In genomic region chr3:43206632-43207031, GRCh38 we compare ENCODE assay signal across 30 cellular contexts.
DNase-seq lines count a peak whose midpoint lies in the region; ATAC-seq and TF ChIP-seq lines count a peak whose summit lies in the region.
"Had no signal": no experiment of that assay in that cellular context is flagged by ENCODE, and none has a peak within 500 bp of the region (broad histone marks: within the 10 kb centered on the region; RNA-seq: fewer than 3 reads in every experiment).

No MANE protein-coding gene starts in this region.

- H3K36me3 Mint-ChIP-seq in GM23338 (ENCODE audit: low read depth) (no peaks in the 10 kb centered on the region), WTC11 (no peaks in the 10 kb centered on the region)
- H3K36me3 Mint-ChIP-seq: activated naive CD4-positive, alpha-beta T cell treated with anti-CD3 and anti-CD28 coated beads, Interleukin-2, amount 50 U/mL, for 72 hours; natural killer cell; stimulated activated memory B cell treated with anti-CD40 and anti-IgM and Interleukin-4, amounts not matched to agents 10 μg/mL and 1 μg/mL and 100 μg/mL, for 72 hours; type B pancreatic cell had no signal

- CTCF ChIA-PET in WTC11 (lab: Charles Lee): interaction anchor here (0.7 to 0.8 kb wide), 3 partner anchors 26 to 113 kb away, joined by 3 to 6 read pairs (median 3); no protein-coding TSS in a partner anchor

- H3K4me3 ChIP-seq in GM23338 (no peak overlapping the region), hepatocyte (no peak overlapping the region)
- H3K4me3 ChIP-seq: GM23248, mucosa of descending colon had no signal

- H3K4me1 Mint-ChIP-seq in GM23338 (peaks cover 7% of the 10 kb centered on the region), WTC11 (peaks cover 10% of the 10 kb centered on the region)
- H3K4me1 Mint-ChIP-seq: activated CD4-positive, alpha-beta T cell treated with anti-CD3 and anti-CD28 coated beads for 36 hours; stimulated activated memory B cell treated with anti-CD40 and anti-IgM and Interleukin-4, amounts not matched to agents 10 μg/mL and 1 μg/mL and 100 μg/mL, for 72 hours had no signal

- H2AFZ ChIP-seq in GM23338 (0 out of 2 replicates have a peak overlapping the region, but pooled peaks have one; percentile 2), hepatocyte (no peak overlapping the region)
- H2AFZ ChIP-seq: GM23248 had no signal

- H3K9me3 Mint-ChIP-seq in GM23338 (no peaks in the 10 kb centered on the region), WTC11 (no peaks in the 10 kb centered on the region)
- H3K9me3 Mint-ChIP-seq: activated naive CD4-positive, alpha-beta T cell treated with anti-CD3 and anti-CD28 coated beads, Interleukin-2, amount 50 U/mL, for 72 hours; activated T-helper 2 cell treated with anti-CD3 and anti-CD28 coated beads, Interferon-gamma antibody, Interleukin-2, Interleukin-4, amounts not matched to agents 10 μg/mL and 5 μg/mL and 100 μg/mL, durations not matched to agents 14 hours and 24 hours and 36 hours; natural killer cell; stimulated activated memory B cell treated with anti-CD40 and anti-IgM and Interleukin-4, amounts not matched to agents 10 μg/mL and 1 μg/mL and 100 μg/mL, for 72 hours; type B pancreatic cell had no signal

- H4K20me1 ChIP-seq in GM23338 (replicated peaks; ENCODE audit: insufficient read depth) (no peaks in the 10 kb centered on the region), hepatocyte (ENCODE audit: insufficient read depth, poor library complexity, severe bottlenecking) (no peaks in the 10 kb centered on the region)

- H3F3A ChIP-seq in GM23338 (replicated peaks; ENCODE audit: low read depth): no peaks in the 10 kb centered on the region

- 80% methylated on average over 10 of the region's 10 CpGs for WGBS in hepatocyte (ENCODE audit: low lambda C conversion rate, missing lambda C conversion rate)

- H3K4me3 Mint-ChIP-seq in GM23338: no peak overlapping the region
- no peak overlapping the region for H3K4me3 Mint-ChIP-seq in WTC11
- H3K4me3 Mint-ChIP-seq: activated CD4-positive, alpha-beta T cell treated with anti-CD3 and anti-CD28 coated beads for 36 hours; natural killer cell; stimulated activated memory B cell treated with anti-CD40 and anti-IgM and Interleukin-4, amounts not matched to agents 10 μg/mL and 1 μg/mL and 100 μg/mL, for 72 hours; type B pancreatic cell had no signal

- H3K27ac Mint-ChIP-seq in GM23338 (no peak overlapping the region), WTC11 (no peak overlapping the region)
- H3K27ac Mint-ChIP-seq: activated CD4-positive, alpha-beta T cell treated with anti-CD3 and anti-CD28 coated beads for 36 hours; activated T-helper 2 cell treated with anti-CD3 and anti-CD28 coated beads, Interferon-gamma antibody, Interleukin-2, Interleukin-4, amounts not matched to agents 10 μg/mL and 5 μg/mL and 100 μg/mL, durations not matched to agents 14 hours and 24 hours and 36 hours; natural killer cell; stimulated activated memory B cell treated with anti-CD40 and anti-IgM and Interleukin-4, amounts not matched to agents 10 μg/mL and 1 μg/mL and 100 μg/mL, for 72 hours; type B pancreatic cell had no signal

- 0 out of 2 replicates have a peak, but pooled peaks have one; percentile 16 for TF ChIP-seq CTCF in C4-2B (conservative IDR thresholded peaks at IDR 0.05)
- peak; percentile 40 to 51 for TF ChIP-seq CTCF in GM23338 (conservative IDR thresholded peaks at IDR 0.05; ENCODE audit: low read depth in 2 of 2)
- TF ChIP-seq CTCF in WTC11 (IDR thresholded peaks at IDR 0.05): no peak
- TF ChIP-seq CTCF in hepatocyte (IDR thresholded peaks at IDR 0.05; ENCODE audit: poor library complexity): no peak

- H3K79me2 ChIP-seq in GM23338 (replicated peaks; ENCODE audit: insufficient read depth) (no peaks in the 10 kb centered on the region), hepatocyte (no peaks in the 10 kb centered on the region)

- H3K27ac ChIP-seq in C4-2B (no peak overlapping the region), GM23338 (ENCODE audit: low read depth) (no peak overlapping the region), hepatocyte (peak overlapping the region; percentile 78)
- H3K27ac ChIP-seq: epithelial cell of prostate, GM23248 had no signal

- H3K27me3 ChIP-seq in GM23338 (ENCODE audit: insufficient read depth) (no peaks in the 10 kb centered on the region), hepatocyte (no peaks in the 10 kb centered on the region)

- ATAC-seq in GM23338: no peak; the same call in 2 of the 3 replicates
- ATAC-seq in WTC11: no peak
- ATAC-seq: activated CD4-positive, alpha-beta T cell treated with anti-CD3 and anti-CD28 coated beads for 36 hours; activated naive CD4-positive, alpha-beta T cell treated with anti-CD3 and anti-CD28 coated beads, Interleukin-2, amount 50 U/mL, for 72 hours; left cardiac atrium; natural killer cell; Panc1; stimulated activated memory B cell treated with anti-CD40 and anti-IgM and Interleukin-4, amounts not matched to agents 10 μg/mL and 1 μg/mL and 100 μg/mL, for 72 hours had no signal

- H3K36me3 ChIP-seq in GM23338 (ENCODE audit: insufficient read depth): no peaks in the 10 kb centered on the region
- no peaks in the 10 kb centered on the region for H3K36me3 ChIP-seq in hepatocyte (replicated peaks; ENCODE audit: insufficient read depth, low read depth)

- peak; percentile 55 for DNase-seq in GM23338 (ENCODE audit: low spot score)
- peak; percentile 17 for DNase-seq in WTC11 (ENCODE audit: low spot score)
- DNase-seq in hepatocyte (ENCODE audit: low spot score): no peak
- no peak for DNase-seq in DMS153 (lab: John Stamatoyannopoulos, UW)
- DNase-seq in dermis blood vessel endothelial cell: no peak
- DNase-seq in effector CD4-positive, alpha-beta T cell: no peak
- no peak for DNase-seq in activated CD4-positive, alpha-beta T cell treated with anti-CD3 and anti-CD28 coated beads, Interleukin-2, amount 50 U/mL, for 48 hours
- DNase-seq: ACHN; activated CD4-positive, alpha-beta T cell treated with anti-CD3 and anti-CD28 coated beads for 36 hours; amygdala; DMS53; effector CD8-positive, alpha-beta T cell; GM23248; head of caudate nucleus; KBM-7; left cardiac atrium; mucosa of descending colon; natural killer cell; NCI-H1105; NCI-H1930; NCI-H226; NCI-H69; Right ventricle myocardium superior had no signal

- H3K4me1 ChIP-seq in GM23338 (ENCODE audit: insufficient read depth) (no peaks in the 10 kb centered on the region), hepatocyte (ENCODE audit: insufficient read depth) (no peaks in the 10 kb centered on the region)

- H3K4me2 ChIP-seq in GM23338: no peak overlapping the region
- H3K4me2 ChIP-seq in hepatocyte: no peak overlapping the region

- POLR2A ChIA-PET in WTC11 (lab: Charles Lee): no interaction called here

- H3K27me3 Mint-ChIP-seq in GM23338 (ENCODE audit: insufficient read depth, low read depth, poor library complexity) (peaks cover 7% of the 10 kb centered on the region), WTC11 (ENCODE audit: low read depth) (no peaks in the 10 kb centered on the region)
- H3K27me3 Mint-ChIP-seq: activated CD4-positive, alpha-beta T cell treated with anti-CD3 and anti-CD28 coated beads for 36 hours had no signal

- H3K9me3 ChIP-seq in hepatocyte (ENCODE audit: low read depth): no peaks in the 10 kb centered on the region
- H3K9me3 ChIP-seq: mucosa of descending colon had no signal

- H3K9me2 ChIP-seq in GM23338 (ENCODE audit: insufficient read depth) (0 out of 2 replicates have a peak, but pooled peaks cover 3% of the 10 kb centered on the region), hepatocyte (replicated peaks; ENCODE audit: insufficient read depth) (no peaks in the 10 kb centered on the region)

TF ChIP-seq in GM23338, 12 proteins besides CTCF, POLR2A, EP300 and RAD21:
- TF ChIP-seq JUNB (IDR thresholded peaks at IDR 0.05; ENCODE audit: unreplicated experiment) (no peak), EZH2 (IDR thresholded peaks at IDR 0.05; ENCODE audit: low read depth, unreplicated experiment) (no peak), EZH2phosphoT487 (IDR thresholded peaks at IDR 0.05; ENCODE audit: unreplicated experiment) (no peak)

TF ChIP-seq in WTC11, 78 proteins besides CTCF, POLR2A, EP300 and RAD21:
- TF ChIP-seq E2F4 (CRISPR knock-in tag; IDR thresholded peaks at IDR 0.05; ENCODE audit: borderline replicate concordance, low read depth) (no peak), RORB (CRISPR knock-in tag; IDR thresholded peaks at IDR 0.05) (no peak), USF1 (CRISPR knock-in tag; IDR thresholded peaks at IDR 0.05) (no peak)

Comparison
In these comparisons a context has a peak if more than half of its experiments do, and no peak if none do; other contexts are left out.
1. CTCF ChIP-seq: peak in C4-2B (single experiment) and GM23338 (2 of 2); none in WTC11 (single experiment) and hepatocyte (single experiment).
2. DNase-seq: peak in GM23338 (single experiment) and WTC11 (single experiment); none in hepatocyte (single experiment), DMS153 (single experiment), dermis blood vessel endothelial cell (single experiment), effector CD4-positive, alpha-beta T cell (single experiment) and activated CD4-positive, alpha-beta T cell treated with anti-CD3 and anti-CD28 coated beads, Interleukin-2, amount 50 U/mL, for 48 hours (0 of 2).